2 cellular contexts compared by ENCODE assay signal in genomic region chr20:61497029-61497627, GRCh38.
TF ChIP-seq lines count a peak whose summit lies in the region.

No MANE protein-coding gene starts in this region.

TF ChIP-seq in GM23338, 12 proteins besides CTCF, POLR2A, EP300 and RAD21:
- TF ChIP-seq STAT1 (IDR thresholded peaks at IDR 0.05; ENCODE audit: unreplicated experiment) (no peak), REST (IDR thresholded peaks at IDR 0.05; ENCODE audit: unreplicated experiment) (no peak), NANOG (IDR thresholded peaks at IDR 0.05; ENCODE audit: borderline replicate concordance) (peak; percentile 23; the same call in 1 of the 2 replicates), ZNF331 (CRISPR knock-in tag; IDR thresholded peaks at IDR 0.05; ENCODE audit: low read depth) (no peak)
- TF ChIP-seq, protein P1, sequence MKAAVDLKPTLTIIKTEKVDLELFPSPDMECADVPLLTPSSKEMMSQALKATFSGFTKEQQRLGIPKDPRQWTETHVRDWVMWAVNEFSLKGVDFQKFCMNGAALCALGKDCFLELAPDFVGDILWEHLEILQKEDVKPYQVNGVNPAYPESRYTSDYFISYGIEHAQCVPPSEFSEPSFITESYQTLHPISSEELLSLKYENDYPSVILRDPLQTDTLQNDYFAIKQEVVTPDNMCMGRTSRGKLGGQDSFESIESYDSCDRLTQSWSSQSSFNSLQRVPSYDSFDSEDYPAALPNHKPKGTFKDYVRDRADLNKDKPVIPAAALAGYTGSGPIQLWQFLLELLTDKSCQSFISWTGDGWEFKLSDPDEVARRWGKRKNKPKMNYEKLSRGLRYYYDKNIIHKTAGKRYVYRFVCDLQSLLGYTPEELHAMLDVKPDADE (IDR thresholded peaks at IDR 0.05) = no peak
TF ChIP-seq in GM23338: peak in this region for 1.

TF ChIP-seq in H1, 55 proteins besides CTCF, POLR2A, EP300 and RAD21:
- TF ChIP-seq CBX5 (IDR thresholded peaks at IDR 0.05; ENCODE audit: low read depth, low read length) (no peak), CHD7 (IDR thresholded peaks at IDR 0.05; ENCODE audit: insufficient replicate concordance, low read length) (peak; percentile 22), SIX5 (IDR thresholded peaks at IDR 0.05; ENCODE audit: low read depth, low read length) (no peak), CHD2 (IDR thresholded peaks at IDR 0.05; ENCODE audit: low read length) (no peak), BRCA1 (IDR thresholded peaks at IDR 0.05; ENCODE audit: low read depth, low read length) (no peak), RBBP5 (IDR thresholded peaks at IDR 0.05; ENCODE audit: borderline replicate concordance, low read depth, low read length) (0 out of 2 replicates have a peak, but pooled peaks have one; percentile 55), SP4 (IDR thresholded peaks at IDR 0.05; ENCODE audit: low read length) (no peak), SP1 (IDR thresholded peaks at IDR 0.05; ENCODE audit: low read depth, low read length) (peak; percentile 61; the same call in 1 of the 2 replicates), TEAD4 (IDR thresholded peaks at IDR 0.05; ENCODE audit: low read depth, low read length) (0 out of 2 replicates have a peak, but pooled peaks have one; percentile 22), FOSL1 (IDR thresholded peaks at IDR 0.05; ENCODE audit: insufficient read depth, low read depth, low read length) (no peak)
TF ChIP-seq in H1: peak in this region for 4.
